ENCODE assay signal across 2 cellular contexts in the genomic region with DNA sequence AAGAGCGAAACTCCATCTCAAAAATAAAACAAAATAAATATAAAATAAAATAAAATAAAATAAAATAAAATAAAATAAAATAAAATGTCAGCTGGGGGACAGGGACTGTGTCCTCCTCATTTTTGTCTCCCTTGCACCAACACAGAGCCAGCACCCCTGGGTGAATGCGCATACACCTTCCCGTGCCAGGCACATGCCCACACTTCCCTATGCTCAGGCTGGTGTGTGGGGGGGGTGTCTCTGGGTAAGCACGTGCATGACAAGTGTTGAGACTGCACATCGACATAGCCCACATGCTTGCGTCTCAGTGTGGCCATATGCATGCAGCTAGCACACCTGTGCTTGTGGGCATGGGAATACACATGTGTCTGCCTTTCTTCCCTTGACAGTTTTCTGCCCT.
TF ChIP-seq lines count a peak whose summit lies in the region.

No MANE protein-coding gene starts in this region.

TF ChIP-seq in HepG2, 621 proteins besides CTCF, POLR2A, EP300 and RAD21:
- TF ChIP-seq ISX (CRISPR knock-in tag; conservative IDR thresholded peaks at IDR 0.05) (no peak), ZNF776 (CRISPR knock-in tag; IDR thresholded peaks at IDR 0.05) (no peak), MNT (IDR thresholded peaks at IDR 0.05) (0 out of 2 replicates have a peak, but pooled peaks have one; percentile 22), ATF5 (CRISPR knock-in tag; IDR thresholded peaks at IDR 0.05; ENCODE audit: low read depth) (no peak)
- TF ChIP-seq, protein P1, sequence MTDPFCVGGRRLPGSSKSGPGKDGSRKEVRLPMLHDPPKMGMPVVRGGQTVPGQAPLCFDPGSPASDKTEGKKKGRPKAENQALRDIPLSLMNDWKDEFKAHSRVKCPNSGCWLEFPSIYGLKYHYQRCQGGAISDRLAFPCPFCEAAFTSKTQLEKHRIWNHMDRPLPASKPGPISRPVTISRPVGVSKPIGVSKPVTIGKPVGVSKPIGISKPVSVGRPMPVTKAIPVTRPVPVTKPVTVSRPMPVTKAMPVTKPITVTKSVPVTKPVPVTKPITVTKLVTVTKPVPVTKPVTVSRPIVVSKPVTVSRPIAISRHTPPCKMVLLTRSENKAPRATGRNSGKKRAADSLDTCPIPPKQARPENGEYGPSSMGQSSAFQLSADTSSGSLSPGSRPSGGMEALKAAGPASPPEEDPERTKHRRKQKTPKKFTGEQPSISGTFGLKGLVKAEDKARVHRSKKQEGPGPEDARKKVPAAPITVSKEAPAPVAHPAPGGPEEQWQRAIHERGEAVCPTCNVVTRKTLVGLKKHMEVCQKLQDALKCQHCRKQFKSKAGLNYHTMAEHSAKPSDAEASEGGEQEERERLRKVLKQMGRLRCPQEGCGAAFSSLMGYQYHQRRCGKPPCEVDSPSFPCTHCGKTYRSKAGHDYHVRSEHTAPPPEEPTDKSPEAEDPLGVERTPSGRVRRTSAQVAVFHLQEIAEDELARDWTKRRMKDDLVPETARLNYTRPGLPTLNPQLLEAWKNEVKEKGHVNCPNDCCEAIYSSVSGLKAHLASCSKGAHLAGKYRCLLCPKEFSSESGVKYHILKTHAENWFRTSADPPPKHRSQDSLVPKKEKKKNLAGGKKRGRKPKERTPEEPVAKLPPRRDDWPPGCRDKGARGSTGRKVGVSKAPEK (CRISPR knock-in tag; IDR thresholded peaks at IDR 0.05; ENCODE audit: borderline replicate concordance): no peak
TF ChIP-seq in HepG2: peak in this region for 1.

TF ChIP-seq in WTC11, 78 proteins besides CTCF, POLR2A, EP300 and RAD21:
- TF ChIP-seq CREB1 (CRISPR knock-in tag; IDR thresholded peaks at IDR 0.05): no peak
- TF ChIP-seq HMGA2 (CRISPR knock-in tag; IDR thresholded peaks at IDR 0.05): peak; percentile 60; the same call in 1 of the 2 replicates
